ENCODE assay signal across 1 cellular context in the genomic region with DNA sequence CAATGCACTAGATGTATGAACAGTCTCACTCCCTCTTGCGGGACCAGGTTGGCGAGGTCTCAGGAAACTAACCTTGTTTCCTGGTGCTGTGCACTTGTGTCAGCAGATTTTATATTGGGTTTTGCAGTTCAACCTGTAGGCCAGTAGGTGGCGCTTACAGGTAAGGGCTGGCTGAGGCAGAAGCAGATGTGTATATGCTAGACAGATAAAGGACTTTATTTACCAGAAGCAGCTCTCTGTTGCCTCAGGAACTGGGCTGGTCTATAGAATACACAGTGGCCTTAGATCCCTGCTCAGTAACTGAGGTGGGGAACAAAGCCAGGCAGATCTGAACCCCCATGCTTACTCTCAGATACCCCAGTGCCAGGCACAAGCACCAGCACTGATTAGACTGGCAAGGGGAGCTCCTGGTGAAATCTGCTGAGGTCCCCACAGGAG.
TF ChIP-seq lines count a peak whose summit lies in the region.

No MANE protein-coding gene starts in this region.

TF ChIP-seq in WTC11, 78 proteins besides CTCF, POLR2A, EP300 and RAD21 (continued from another document):
- TF ChIP-seq, protein P1, sequence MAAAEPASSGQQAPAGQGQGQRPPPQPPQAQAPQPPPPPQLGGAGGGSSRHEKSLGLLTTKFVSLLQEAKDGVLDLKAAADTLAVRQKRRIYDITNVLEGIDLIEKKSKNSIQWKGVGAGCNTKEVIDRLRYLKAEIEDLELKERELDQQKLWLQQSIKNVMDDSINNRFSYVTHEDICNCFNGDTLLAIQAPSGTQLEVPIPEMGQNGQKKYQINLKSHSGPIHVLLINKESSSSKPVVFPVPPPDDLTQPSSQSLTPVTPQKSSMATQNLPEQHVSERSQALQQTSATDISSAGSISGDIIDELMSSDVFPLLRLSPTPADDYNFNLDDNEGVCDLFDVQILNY (CRISPR knock-in tag; IDR thresholded peaks at IDR 0.05): no peak
TF ChIP-seq in WTC11: peak in this region for 0.
